Comparison of ENCODE assay signal across 1 cellular context in genomic region chr18:51654441-51655326, GRCh38.
TF ChIP-seq lines count a peak whose summit lies in the region.

No MANE protein-coding gene starts in this region.

TF ChIP-seq in WTC11, 78 proteins besides CTCF, POLR2A, EP300 and RAD21 (continued from another document):
- TF ChIP-seq ZNF425 (CRISPR knock-in tag; conservative IDR thresholded peaks at IDR 0.05) (no peak), HMGA2 (CRISPR knock-in tag; IDR thresholded peaks at IDR 0.05) (peak; percentile 26; the same call in 1 of the 2 replicates), ZNF396 (CRISPR knock-in tag; IDR thresholded peaks at IDR 0.05; ENCODE audit: borderline replicate concordance) (0 out of 2 replicates have a peak, but pooled peaks have one; percentile 21)
